ENCODE assay signal across 28 cellular contexts in the genomic region with DNA sequence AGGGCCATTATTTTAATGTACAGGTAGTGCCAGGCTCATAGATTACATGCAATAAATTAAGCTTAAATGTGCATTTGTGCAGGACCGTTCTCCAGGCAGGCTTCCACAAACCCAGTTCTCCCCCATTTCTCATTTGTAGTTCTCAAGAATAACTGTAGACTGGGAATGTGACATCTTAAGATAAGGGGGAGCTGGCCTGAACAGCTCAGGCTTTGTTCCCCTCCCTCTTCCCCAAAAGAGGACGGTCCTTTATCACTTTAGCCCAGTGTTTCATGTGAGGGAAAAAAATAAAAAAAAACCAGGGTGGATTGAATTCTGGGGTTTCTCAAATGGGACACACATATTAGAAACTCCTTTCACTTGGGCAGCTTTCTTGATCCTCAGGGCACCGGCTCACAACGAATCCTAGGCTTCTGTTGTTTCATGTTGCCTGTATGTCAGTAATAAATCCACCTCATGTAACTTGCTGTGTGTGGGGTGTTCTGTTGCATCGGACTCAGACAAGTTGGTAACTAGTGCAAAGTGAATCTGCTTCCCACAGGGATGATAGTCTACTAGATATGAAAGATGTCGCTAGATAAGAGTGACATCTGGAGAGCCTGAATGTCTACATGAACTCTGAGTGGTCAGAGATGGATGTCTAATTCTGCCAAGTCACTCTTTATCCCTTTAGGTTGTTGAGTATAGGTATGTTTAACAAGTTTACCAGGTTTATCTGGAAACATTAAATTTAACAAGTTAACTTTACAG.
"Had no signal": no experiment of that assay in that cellular context is flagged by ENCODE, and none has a peak within 500 bp of the region (broad histone marks: within the 10 kb centered on the region; RNA-seq: fewer than 3 reads in every experiment).

No MANE protein-coding gene starts in this region.

- H3K4me3 ChIP-seq: body of pancreas, cardiac muscle cell, coronary artery, dorsolateral prefrontal cortex, gastrocnemius medialis, left ventricle myocardium inferior, lung, sigmoid colon, testis, transverse colon had no signal

- H3K36me3 ChIP-seq: cardiac muscle cell, gastrocnemius medialis, left ventricle myocardium inferior, sigmoid colon, transverse colon had no signal

- FAIRE-seq: islet of Langerhans, urothelium cell line had no signal

- ATAC-seq: activated CD4-positive, alpha-beta T cell treated with anti-CD3 and anti-CD28 coated beads for 36 hours; activated CD8-positive, alpha-beta memory T cell treated with anti-CD3 and anti-CD28 coated beads, Interleukin-2, amount 10 ng/mL, durations not matched to agents 7 days and 5 days; activated CD8-positive, alpha-beta T cell treated with anti-CD3 and anti-CD28 coated beads, Interleukin-2, amount 10 ng/mL, durations not matched to agents 7 days and 5 days; activated naive CD4-positive, alpha-beta T cell treated with anti-CD3 and anti-CD28 coated beads, Interleukin-2, amount 50 U/mL, for 72 hours; body of pancreas; gastrocnemius medialis; stimulated activated naive CD8-positive, alpha-beta T cell treated with anti-CD3 and anti-CD28 coated beads, Interleukin-15, Interleukin-2, amounts not matched to agents 100 U/mL and 50 U/mL, for 24 hours; T-helper 17 cell had no signal

- H3K27me3 ChIP-seq: body of pancreas, cardiac muscle cell, dorsolateral prefrontal cortex, gastrocnemius medialis, sigmoid colon, testis, transverse colon had no signal

- H3K9me3 ChIP-seq: body of pancreas, gastrocnemius medialis, sigmoid colon, testis, transverse colon had no signal

- DNase-seq: activated CD4-positive, alpha-beta T cell treated with anti-CD3 and anti-CD28 coated beads for 36 hours; activated CD4-positive, CD25-positive, alpha-beta regulatory T cell; activated CD8-positive, alpha-beta memory T cell treated with anti-CD3 and anti-CD28 coated beads, Interleukin-2, amount 10 ng/mL, durations not matched to agents 7 days and 5 days; activated CD8-positive, alpha-beta T cell treated with anti-CD3 and anti-CD28 coated beads, Interleukin-2, amount 10 ng/mL, durations not matched to agents 7 days and 5 days; activated naive CD4-positive, alpha-beta T cell; activated T-cell treated with anti-CD3 and anti-CD28 coated beads, Interleukin-2, amount 50 U/mL, for 48 hours; aorta; body of pancreas; dorsolateral prefrontal cortex; effector memory CD4-positive, alpha-beta T cell; gastrocnemius medialis; glutamatergic neuron; left ventricle myocardium inferior; retina; sigmoid colon; stimulated activated CD4-positive, alpha-beta T cell treated with anti-CD3 and anti-CD28 coated beads, Interleukin-15, amount 100 ng/mL, for 24 hours; stimulated activated CD4-positive, alpha-beta T cell treated with anti-CD3 and anti-CD28 coated beads, Interleukin-2, amount 100 ng/mL, for 24 hours; stimulated activated naive CD8-positive, alpha-beta T cell treated with anti-CD3 and anti-CD28 coated beads, Interleukin-15, Interleukin-2, amounts not matched to agents 100 U/mL and 50 U/mL, for 24 hours; T-helper 17 cell; T1000; testis; transverse colon had no signal

- H3K4me1 ChIP-seq: body of pancreas, gastrocnemius medialis, left ventricle myocardium inferior, sigmoid colon, testis, transverse colon had no signal
